ENCODE assay signal across 11 cellular contexts in the genomic region with DNA sequence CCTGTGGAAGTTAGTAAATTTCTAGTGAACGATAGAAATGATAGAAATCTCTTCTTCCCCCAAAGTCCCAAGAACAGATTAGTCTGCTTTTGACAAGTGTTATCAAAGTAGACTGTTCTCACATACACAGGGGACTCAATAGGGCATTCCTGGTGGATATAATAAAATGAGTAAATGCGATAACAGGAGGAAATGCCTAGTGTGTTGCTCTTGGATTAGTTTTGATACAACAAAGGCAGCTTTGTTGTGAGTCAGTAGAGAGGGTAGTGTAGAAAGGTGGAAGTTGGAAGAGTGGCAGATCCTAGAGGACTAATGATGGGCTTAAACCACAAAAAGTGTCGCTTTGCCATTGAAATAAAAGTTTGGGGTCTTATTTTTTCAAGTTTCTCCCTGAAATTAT. TPM values are rescaled to one million over a fixed set of nuclear protein-coding genes. Genes with fewer than 3 reads are reported as not detected.
DNase-seq lines count a peak whose midpoint lies in the region; ATAC-seq, FAIRE-seq and TF ChIP-seq lines count a peak whose summit lies in the region.
"Had no signal": no experiment of that assay in that cellular context is flagged by ENCODE, and none has a peak within 500 bp of the region (broad histone marks: within the 10 kb centered on the region; RNA-seq: fewer than 3 reads in every experiment).

No MANE protein-coding gene starts in this region.

- no peaks in the 10 kb centered on the region for H3K9me3 ChIP-seq in cardiac muscle cell (ENCODE audit: low read depth)
- H3K9me3 ChIP-seq in astrocyte (ENCODE audit: insufficient read depth, low read depth, low read length), result no peaks in the 10 kb centered on the region
- H3K9me3 ChIP-seq in stomach, result no peaks in the 10 kb centered on the region

- H3K27ac ChIP-seq in cardiac muscle cell (peak overlapping the region; percentile 25), astrocyte (ENCODE audit: low read depth, low read length) (no peak overlapping the region), stomach (peak overlapping the region in 4 of 5 donors; percentile 5 to 65 (median 50))

- H3K79me2 ChIP-seq in astrocyte (ENCODE audit: insufficient read depth, low read length), result peaks cover 24% of the 10 kb centered on the region

- H3K36me3 ChIP-seq in cardiac muscle cell (no peaks in the 10 kb centered on the region), astrocyte (ENCODE audit: insufficient read depth, low read length) (no peaks in the 10 kb centered on the region), stomach (peaks cover 0 to 4% (median 0%) of the 10 kb centered on the region in 4 donors)

- H3K4me2 ChIP-seq in astrocyte (ENCODE audit: low read length), result peak overlapping the region; percentile 57

- no peak for TF ChIP-seq POLR2A in stomach (IDR thresholded peaks at IDR 0.05)

- no peak overlapping the region for H3K4me3 Mint-ChIP-seq in astrocyte (ENCODE audit: unreplicated experiment)
- H3K4me3 Mint-ChIP-seq: neural crest cell had no signal

- no peak overlapping the region for H2AFZ ChIP-seq in astrocyte (ENCODE audit: low read depth, low read length)

- H3K4me1 Mint-ChIP-seq in astrocyte (ENCODE audit: low read depth, unreplicated experiment), result peaks cover 22% of the 10 kb centered on the region

- no peak for ATAC-seq in left cardiac atrium
- ATAC-seq in HG02973 (IDR thresholded peaks at IDR 0.05; ENCODE audit: unreplicated experiment), result no peak

- H3K4me1 ChIP-seq in cardiac muscle cell (ENCODE audit: low read depth) (peaks cover 36% of the 10 kb centered on the region), astrocyte (ENCODE audit: insufficient read depth, low read length) (peaks cover 20% of the 10 kb centered on the region), stomach (peaks cover 10 to 70% (median 42%) of the 10 kb centered on the region in 4 donors)

- H3K36me3 Mint-ChIP-seq in astrocyte (ENCODE audit: low read depth, unreplicated experiment), result peaks cover 6% of the 10 kb centered on the region

- TF ChIP-seq CTCF in cardiac muscle cell (IDR thresholded peaks at IDR 0.05; ENCODE audit: low read depth, low read length), result no peak
- no peak for TF ChIP-seq CTCF in astrocyte (IDR thresholded peaks at IDR 0.05; ENCODE audit: insufficient read depth, low read depth, low read length)
- TF ChIP-seq CTCF in stomach (IDR thresholded peaks at IDR 0.05), result no peak

- H3K4me3 ChIP-seq in cardiac muscle cell (no peak overlapping the region), astrocyte (ENCODE audit: insufficient read depth, low read depth, low read length) (no peak overlapping the region), stomach (no peak overlapping the region)

- WGBS in stomach, 5 donors, result 33 to 55% (median 44%) methylated on average over 3 of the region's 3 CpGs

- no peak for FAIRE-seq in astrocyte (lab: Jason Lieb, UNC)
- FAIRE-seq in islet of Langerhans (lab: Jason Lieb, UNC), result peak; percentile 95
- FAIRE-seq: GM18507 had no signal

- H4K20me1 ChIP-seq in astrocyte (ENCODE audit: insufficient read depth, low read length), result peaks cover 3% of the 10 kb centered on the region

- H3K9me3 Mint-ChIP-seq in astrocyte (ENCODE audit: unreplicated experiment), result no peaks in the 10 kb centered on the region

- no peaks in the 10 kb centered on the region for H3K27me3 Mint-ChIP-seq in astrocyte (ENCODE audit: low read depth, unreplicated experiment)

- no peaks in the 10 kb centered on the region for H3K27me3 ChIP-seq in cardiac muscle cell
- H3K27me3 ChIP-seq in astrocyte (ENCODE audit: insufficient read depth, low read length), result no peaks in the 10 kb centered on the region
- H3K27me3 ChIP-seq in stomach, result no peaks in the 10 kb centered on the region

- no peak overlapping the region for H3K27ac Mint-ChIP-seq in astrocyte (ENCODE audit: unreplicated experiment)

- intact Hi-C loops in left cardiac atrium (cut with DNase I), result no loop called here
- intact Hi-C loops in stomach (cut with DNase I; ENCODE audit: low total_unique reads), result no loop called here

- DNase-seq in cardiac muscle cell (ENCODE audit: low read depth in 1 of 2, low spot score in 1 of 2) (peak in 1 of 2 donors; percentile 58), left cardiac atrium (no peak), astrocyte (ENCODE audit: low read depth) (peak; percentile 68), stomach (no peak), HPDE6-E6E7 (ENCODE audit: extremely low spot score) (no peak)
- DNase-seq in stimulated activated CD4-positive, alpha-beta T cell treated with anti-CD3 and anti-CD28 coated beads, Interleukin-2, amount 100 ng/mL, for 48 hours, result no peak
- DNase-seq: NCI-H1105 had no signal

- TF ChIP-seq EP300 in stomach (IDR thresholded peaks at IDR 0.05), result no peak

- H3K9ac ChIP-seq in astrocyte (ENCODE audit: low read length), result peak overlapping the region; percentile 23

RNA-seq across cellular contexts. Expression of gene CLCN3, which starts 43.5 kb away (rescaled TPM):
- 34.8 and 48.7 TPM in 2 replicates for total RNA-seq in cardiac muscle cell
- polyA plus RNA-seq in cardiac muscle cell, result 22.4 and 24.4 TPM in 2 replicates
- total RNA-seq in left cardiac atrium, result 10 to 100 TPM; 38.7 to 42.5 TPM
- total RNA-seq in astrocyte, result 51.1 and 55.1 TPM in 2 replicates
- 100 to 1,000 TPM in 1 of 5 donors, 10 to 100 TPM in 3, 1 to 10 TPM in 1; 2.3 to 228 (median 34.1) TPM for total RNA-seq in stomach
- 1 to 10 TPM; 6.5 to 7.3 (median 7.1) TPM for polyA plus RNA-seq in stomach

RNA-seq across cellular contexts. Expression of gene NEK1, which starts 51.5 kb away (rescaled TPM):
- total RNA-seq in cardiac muscle cell (5.1 and 11.3 TPM in 2 replicates), left cardiac atrium (10 to 100 TPM; 12.4 to 13.3 TPM), astrocyte (13.0 and 15.1 TPM in 2 replicates), stomach (10 to 100 TPM in 2 of 5 donors, 1 to 10 TPM in 3; 1.2 to 28.6 (median 8.0) TPM)
- polyA plus RNA-seq in cardiac muscle cell (17.0 and 27.1 TPM in 2 replicates), stomach (1 to 10 TPM; 3.8 to 5.8 (median 5.2) TPM)
